In the genomic region with DNA sequence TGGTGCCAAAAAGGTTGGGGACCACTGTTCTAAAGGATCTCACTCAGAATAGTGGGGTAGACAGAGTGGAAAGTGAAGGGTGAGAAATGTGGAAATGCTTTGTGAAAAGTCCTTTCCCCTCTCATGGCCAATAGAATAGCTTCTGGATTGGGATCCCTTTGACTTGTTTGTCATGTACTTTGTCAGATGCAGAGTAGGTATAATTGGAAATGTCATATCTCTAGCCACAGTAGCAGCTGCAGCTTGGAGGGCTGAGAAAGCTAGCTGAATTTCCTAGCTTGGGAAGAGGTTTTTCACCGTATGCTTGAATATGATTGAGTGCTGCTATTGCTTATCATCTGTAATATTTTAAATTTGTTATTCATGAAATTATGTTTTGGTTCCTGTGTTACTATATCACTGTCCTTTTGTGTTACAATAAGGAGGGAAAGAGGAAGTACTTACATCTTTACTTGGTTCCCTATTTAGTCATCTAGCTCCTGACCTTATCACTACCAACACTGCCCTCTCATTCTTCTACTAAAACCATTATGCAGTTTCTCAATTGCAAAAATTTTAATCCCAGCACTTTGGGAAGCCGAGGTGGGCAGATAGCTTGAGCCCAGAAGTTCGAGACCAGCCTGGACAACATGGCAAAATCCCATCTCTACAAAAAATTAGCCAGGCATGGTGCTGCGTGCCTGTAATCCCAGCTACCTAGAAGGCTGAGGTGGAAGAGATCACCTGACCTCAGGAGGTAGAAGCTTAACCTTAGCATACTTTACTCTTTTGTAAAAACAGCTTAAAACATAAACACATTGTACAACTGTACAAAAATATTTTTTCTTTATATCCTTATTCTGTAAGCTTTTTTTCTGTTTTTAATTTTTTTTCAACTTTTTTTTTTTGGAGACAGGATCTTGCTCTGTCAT, we compare ENCODE assay signal across 12 cellular contexts. TPM values are rescaled to one million over a fixed set of nuclear protein-coding genes. Genes with fewer than 3 reads are reported as not detected.
DNase-seq lines count a peak whose midpoint lies in the region; ATAC-seq and TF ChIP-seq lines count a peak whose summit lies in the region.
"Had no signal": no experiment of that assay in that cellular context is flagged by ENCODE, and none has a peak within 500 bp of the region (broad histone marks: within the 10 kb centered on the region; RNA-seq: fewer than 3 reads in every experiment).

No MANE protein-coding gene starts in this region.

- no peak overlapping the region for H3K4me2 ChIP-seq in SU-DHL-6 (ENCODE audit: low read depth, low read length, poor library complexity, severe bottlenecking)

- no peaks in the 10 kb centered on the region for H3K9me2 ChIP-seq in SU-DHL-6 (replicated peaks; ENCODE audit: insufficient read depth, low read length)

- no peaks in the 10 kb centered on the region for H3K79me2 ChIP-seq in SU-DHL-6 (ENCODE audit: insufficient read depth, low read length)

- 81% methylated on average over 4 of the region's 4 CpGs for WGBS in right cardiac atrium

- H3K36me3 ChIP-seq in GM06990 (ENCODE audit: control insufficient read depth, insufficient read depth, low read length) (peaks cover 7% of the 10 kb centered on the region), SU-DHL-6 (ENCODE audit: low read length) (peaks cover 48% of the 10 kb centered on the region)

- intact Hi-C loops in right cardiac atrium (cut with DNase I): no loop called here

- H3K4me1 ChIP-seq in right cardiac atrium (ENCODE audit: control insufficient read depth, insufficient read depth, low read length): no peaks in the 10 kb centered on the region
- H3K4me1 ChIP-seq: right lobe of liver had no signal

- H3K27me3 ChIP-seq in GM06990 (replicated peaks; ENCODE audit: control insufficient read depth, insufficient read depth, low read length): no peaks in the 10 kb centered on the region
- no peaks in the 10 kb centered on the region for H3K27me3 ChIP-seq in SU-DHL-6 (ENCODE audit: low read length)
- no peaks in the 10 kb centered on the region for H3K27me3 ChIP-seq in right cardiac atrium (ENCODE audit: control insufficient read depth, insufficient read depth)
- H3K27me3 ChIP-seq: right lobe of liver had no signal

- H3K9ac ChIP-seq in SU-DHL-6 (ENCODE audit: low read length): no peak overlapping the region

- no peak overlapping the region for H2AFZ ChIP-seq in SU-DHL-6 (ENCODE audit: low read depth, low read length, severe bottlenecking)

- H3K4me3 ChIP-seq in GM06990 (replicated peaks; ENCODE audit: low read depth, low read length) (no peak overlapping the region), SU-DHL-6 (ENCODE audit: insufficient read depth, low read length, poor library complexity, severe bottlenecking) (no peak overlapping the region), right cardiac atrium (ENCODE audit: low read length) (no peak overlapping the region)
- H3K4me3 ChIP-seq: right lobe of liver had no signal

- peak overlapping the region; percentile 38 for H3K27ac ChIP-seq in SU-DHL-6 (ENCODE audit: low read depth, low read length)
- H3K27ac ChIP-seq in right cardiac atrium (ENCODE audit: low read length): no peak overlapping the region
- H3K27ac ChIP-seq: right lobe of liver had no signal

- H4K20me1 ChIP-seq in SU-DHL-6 (ENCODE audit: low read depth, low read length): no peaks in the 10 kb centered on the region

- H3K9me3 ChIP-seq in SU-DHL-6 (ENCODE audit: insufficient read depth, low read length) (no peaks in the 10 kb centered on the region), right cardiac atrium (ENCODE audit: control insufficient read depth, low read length) (no peaks in the 10 kb centered on the region)
- H3K9me3 ChIP-seq: right lobe of liver had no signal

- peaks cover 20% of the 10 kb centered on the region; the same call in 1 of the 2 replicates for H3F3A ChIP-seq in SU-DHL-6 (ENCODE audit: insufficient read depth)

- DNase-seq in GM06990 (ENCODE audit: extremely low read depth, insufficient read length) (peak; percentile 16), GM19240 (ENCODE audit: insufficient read length, low spot score) (no peak), GDM1 (lab: John Stamatoyannopoulos, UW) (no peak), right cardiac atrium (no peak)
- DNase-seq in stimulated activated CD4-positive, alpha-beta T cell treated with anti-CD3 and anti-CD28 coated beads, Interleukin-4, amount 100 ng/mL, for 1 hour: no peak
- DNase-seq: activated T-cell treated with anti-CD3 and anti-CD28 coated beads, Interleukin-2, amount 50 U/mL, for 48 hours; CD4-positive, alpha-beta memory T cell; right lobe of liver; Right ventricle myocardium superior had no signal

- TF ChIP-seq CTCF in GM06990 (IDR thresholded peaks at IDR 0.05; ENCODE audit: insufficient read depth, low read length, poor library complexity, severe bottlenecking): no peak
- TF ChIP-seq CTCF in SU-DHL-6 (IDR thresholded peaks at IDR 0.05; ENCODE audit: insufficient read depth, low read length, poor library complexity, severe bottlenecking): no peak

- ATAC-seq in GM21381 (IDR thresholded peaks at IDR 0.05; ENCODE audit: unreplicated experiment) (peak; percentile 54), HG03354 (IDR thresholded peaks at IDR 0.05; ENCODE audit: poor library complexity, severe bottlenecking, unreplicated experiment) (peak; percentile 79), right cardiac atrium (no peak)

RNA-seq across cellular contexts. Expression of gene SLC30A5, which starts 12.4 kb away (rescaled TPM):
- total RNA-seq in right cardiac atrium: 10 to 100 TPM; 40.6 to 59.1 (median 55.5) TPM
- 32.5 TPM for polyA plus RNA-seq in right cardiac atrium

Comparison
In these comparisons a context has a peak if more than half of its experiments do, and no peak if none do; other contexts are left out.
1. ATAC-seq: peak in GM21381 (single experiment) and HG03354 (single experiment); none in right cardiac atrium (0 of 2).